ENCODE assay signal across 2 cellular contexts in the genomic region with DNA sequence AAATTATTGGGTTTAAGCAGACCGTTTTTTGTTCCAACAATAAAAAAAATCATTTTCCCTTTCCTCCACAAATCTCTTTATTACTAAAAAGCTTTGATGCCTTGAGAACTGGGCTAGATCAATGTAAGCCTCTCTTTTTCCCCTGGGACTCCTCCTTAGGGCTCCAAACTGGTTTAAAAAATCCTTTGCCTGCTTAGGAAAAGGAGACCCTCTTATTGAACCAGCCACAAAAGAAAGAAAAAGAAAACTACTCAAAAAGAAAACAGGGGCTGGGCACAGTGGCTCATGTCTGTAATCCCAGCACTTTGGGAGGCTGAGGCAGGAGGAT.
TF ChIP-seq lines count a peak whose summit lies in the region.

No MANE protein-coding gene starts in this region.

TF ChIP-seq in A549, 52 proteins besides CTCF, POLR2A, EP300 and RAD21:
- TF ChIP-seq RNF2 (IDR thresholded peaks at IDR 0.05; ENCODE audit: borderline replicate concordance, low read depth): no peak
- no peak for TF ChIP-seq FOSB (CRISPR knock-in tag; IDR thresholded peaks at IDR 0.05)
- TF ChIP-seq FOSL2 (IDR thresholded peaks at IDR 0.05): no peak
- no peak for TF ChIP-seq FOSL2 (CRISPR knock-in tag; IDR thresholded peaks at IDR 0.05)
- TF ChIP-seq ATOH8 (CRISPR knock-in tag; IDR thresholded peaks at IDR 0.05; ENCODE audit: low read depth): no peak
- no peak for TF ChIP-seq EHF (CRISPR knock-in tag; IDR thresholded peaks at IDR 0.05)
- TF ChIP-seq HDAC2 (IDR thresholded peaks at IDR 0.05): no peak
- no peak for TF ChIP-seq SREBF2 (IDR thresholded peaks at IDR 0.05)
- TF ChIP-seq MAFK (IDR thresholded peaks at IDR 0.05; ENCODE audit: partially characterized antibody): no peak
- no peak for TF ChIP-seq ELK1 (IDR thresholded peaks at IDR 0.05; ENCODE audit: low read depth, low read length)
- no peak for TF ChIP-seq HEYL (CRISPR knock-in tag; IDR thresholded peaks at IDR 0.05)
- no peak for TF ChIP-seq PHF8 (IDR thresholded peaks at IDR 0.05; ENCODE audit: borderline replicate concordance, low read depth)
- no peak for TF ChIP-seq MYC (IDR thresholded peaks at IDR 0.05; ENCODE audit: borderline replicate concordance, low read length)
- no peak for TF ChIP-seq BHLHE40 (IDR thresholded peaks at IDR 0.05; ENCODE audit: low read depth, low read length)
- TF ChIP-seq NFE2L2 (conservative IDR thresholded peaks at IDR 0.05; ENCODE audit: low read length): no peak
- TF ChIP-seq SMC3 (IDR thresholded peaks at IDR 0.05): no peak
- TF ChIP-seq ZSCAN20 (CRISPR knock-in tag; IDR thresholded peaks at IDR 0.05): no peak
- TF ChIP-seq TP53 (CRISPR knock-in tag; IDR thresholded peaks at IDR 0.05): no peak
- TF ChIP-seq, protein P1, sequence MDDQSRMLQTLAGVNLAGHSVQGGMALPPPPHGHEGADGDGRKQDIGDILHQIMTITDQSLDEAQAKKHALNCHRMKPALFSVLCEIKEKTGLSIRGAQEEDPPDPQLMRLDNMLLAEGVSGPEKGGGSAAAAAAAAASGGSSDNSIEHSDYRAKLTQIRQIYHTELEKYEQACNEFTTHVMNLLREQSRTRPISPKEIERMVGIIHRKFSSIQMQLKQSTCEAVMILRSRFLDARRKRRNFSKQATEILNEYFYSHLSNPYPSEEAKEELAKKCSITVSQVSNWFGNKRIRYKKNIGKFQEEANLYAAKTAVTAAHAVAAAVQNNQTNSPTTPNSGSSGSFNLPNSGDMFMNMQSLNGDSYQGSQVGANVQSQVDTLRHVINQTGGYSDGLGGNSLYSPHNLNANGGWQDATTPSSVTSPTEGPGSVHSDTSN (IDR thresholded peaks at IDR 0.05): no peak
- TF ChIP-seq REST (IDR thresholded peaks at IDR 0.05): no peak
- TF ChIP-seq TFCP2L1 (CRISPR knock-in tag; IDR thresholded peaks at IDR 0.05): no peak

TF ChIP-seq in IMR-90, 13 proteins besides CTCF, POLR2A, EP300 and RAD21:
- TF ChIP-seq RCOR1 (IDR thresholded peaks at IDR 0.05; ENCODE audit: insufficient replicate concordance, low read length) (no peak), MXI1 (IDR thresholded peaks at IDR 0.05; ENCODE audit: borderline replicate concordance, low read depth, low read length) (no peak), RFX5 (IDR thresholded peaks at IDR 0.05; ENCODE audit: low read depth, low read length) (no peak), BHLHE40 (IDR thresholded peaks at IDR 0.05; ENCODE audit: low read depth, low read length) (no peak), FOS (IDR thresholded peaks at IDR 0.05; ENCODE audit: low read depth, low read length) (no peak), MAZ (IDR thresholded peaks at IDR 0.05; ENCODE audit: borderline replicate concordance, low read depth, low read length) (no peak), ELK1 (IDR thresholded peaks at IDR 0.05; ENCODE audit: borderline replicate concordance, low read depth, low read length) (no peak), NFE2L2 (IDR thresholded peaks at IDR 0.05; ENCODE audit: low read depth, low read length) (no peak), CEBPB (IDR thresholded peaks at IDR 0.05; ENCODE audit: low read depth, low read length) (no peak), SMC3 (IDR thresholded peaks at IDR 0.05; ENCODE audit: low read depth, low read length) (no peak), CHD1 (IDR thresholded peaks at IDR 0.05; ENCODE audit: low read depth, low read length) (no peak), MAFK (IDR thresholded peaks at IDR 0.05; ENCODE audit: low read depth, low read length) (no peak)
- TF ChIP-seq, protein P2, sequence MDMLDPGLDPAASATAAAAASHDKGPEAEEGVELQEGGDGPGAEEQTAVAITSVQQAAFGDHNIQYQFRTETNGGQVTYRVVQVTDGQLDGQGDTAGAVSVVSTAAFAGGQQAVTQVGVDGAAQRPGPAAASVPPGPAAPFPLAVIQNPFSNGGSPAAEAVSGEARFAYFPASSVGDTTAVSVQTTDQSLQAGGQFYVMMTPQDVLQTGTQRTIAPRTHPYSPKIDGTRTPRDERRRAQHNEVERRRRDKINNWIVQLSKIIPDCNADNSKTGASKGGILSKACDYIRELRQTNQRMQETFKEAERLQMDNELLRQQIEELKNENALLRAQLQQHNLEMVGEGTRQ (IDR thresholded peaks at IDR 0.05; ENCODE audit: low read depth, low read length): no peak
